In genomic region chr7:6200971-6201370, GRCh38 we compare ENCODE assay signal across 28 cellular contexts.
"Had no signal": no experiment of that assay in that cellular context is flagged by ENCODE, and none has a peak within 500 bp of the region (broad histone marks: within the 10 kb centered on the region; RNA-seq: fewer than 3 reads in every experiment).

No MANE protein-coding gene starts in this region.

- H3K4me3 Mint-ChIP-seq: activated CD8-positive, alpha-beta T cell treated with anti-CD3 and anti-CD28 coated beads, Interleukin-2, amount 10 ng/mL, durations not matched to agents 7 days and 5 days; activated naive CD8-positive, alpha-beta T cell treated with anti-CD3 and anti-CD28 coated beads, Interleukin-2, amount 50 U/mL, for 24 hours; activated T-helper 1 cell treated with anti-CD3 and anti-CD28 coated beads, Interleukin-12 subunit alpha, Interleukin-12 subunit beta, Interleukin-2, Interleukin-4 antibody, amounts not matched to agents 30 ng/mL and 10 ng/mL and 1 ng/mL, durations not matched to agents 14 hours and 24 hours and 36 hours; naive thymus-derived CD4-positive, alpha-beta T cell; stimulated activated memory B cell treated with anti-CD40 and anti-IgM and Interleukin-4, amounts not matched to agents 10 μg/mL and 1 μg/mL and 100 μg/mL, for 72 hours; T-cell; T-helper 2 cell treated with Interferon-gamma antibody and Interleukin-4, amounts not matched to agents 5 μg/mL and 100 μg/mL, for 36 hours had no signal

- H3K4me1 Mint-ChIP-seq: activated naive CD8-positive, alpha-beta T cell treated with anti-CD3 and anti-CD28 coated beads, Interleukin-2, amount 50 U/mL, for 24 hours; naive thymus-derived CD4-positive, alpha-beta T cell; stimulated activated memory B cell treated with anti-CD40 and anti-IgM and Interleukin-4, amounts not matched to agents 10 μg/mL and 1 μg/mL and 100 μg/mL, for 72 hours had no signal

- FAIRE-seq: endothelial cell of umbilical vein, frontal cortex, islet of Langerhans, pancreas, small intestine had no signal

- H3K36me3 ChIP-seq: cardiac muscle cell, esophagus muscularis mucosa, lower lobe of right lung, neutrophil, pancreas, transverse colon, uterus had no signal

- H3K27ac ChIP-seq: cardiac muscle cell, esophagus muscularis mucosa, lower lobe of right lung, neutrophil, pancreas, transverse colon, uterus, VCaP had no signal

- H3K27ac Mint-ChIP-seq: activated CD8-positive, alpha-beta T cell treated with anti-CD3 and anti-CD28 coated beads, Interleukin-2, amount 10 ng/mL, durations not matched to agents 7 days and 5 days; activated naive CD8-positive, alpha-beta T cell treated with anti-CD3 and anti-CD28 coated beads, Interleukin-2, amount 50 U/mL, for 24 hours; activated T-helper 1 cell treated with anti-CD3 and anti-CD28 coated beads, Interleukin-12 subunit alpha, Interleukin-12 subunit beta, Interleukin-2, Interleukin-4 antibody, amounts not matched to agents 30 ng/mL and 10 ng/mL and 1 ng/mL, durations not matched to agents 14 hours and 24 hours and 36 hours; stimulated activated memory B cell treated with anti-CD40 and anti-IgM and Interleukin-4, amounts not matched to agents 10 μg/mL and 1 μg/mL and 100 μg/mL, for 72 hours; T-cell; T-helper 2 cell treated with Interferon-gamma antibody and Interleukin-4, amounts not matched to agents 5 μg/mL and 100 μg/mL, for 36 hours had no signal

- H3K27me3 ChIP-seq: cardiac muscle cell, esophagus muscularis mucosa, neutrophil, pancreas, transverse colon, uterus had no signal

- H3K9me3 Mint-ChIP-seq: activated naive CD8-positive, alpha-beta T cell treated with anti-CD3 and anti-CD28 coated beads, Interleukin-2, amount 50 U/mL, for 24 hours; activated T-helper 1 cell treated with anti-CD3 and anti-CD28 coated beads, Interleukin-12 subunit alpha, Interleukin-12 subunit beta, Interleukin-2, Interleukin-4 antibody, amounts not matched to agents 30 ng/mL and 10 ng/mL and 1 ng/mL, durations not matched to agents 14 hours and 24 hours and 36 hours; naive thymus-derived CD4-positive, alpha-beta T cell; stimulated activated memory B cell treated with anti-CD40 and anti-IgM and Interleukin-4, amounts not matched to agents 10 μg/mL and 1 μg/mL and 100 μg/mL, for 72 hours; T-cell; T-helper 2 cell treated with Interferon-gamma antibody and Interleukin-4, amounts not matched to agents 5 μg/mL and 100 μg/mL, for 36 hours had no signal

- H3K4me3 ChIP-seq: cardiac muscle cell, esophagus muscularis mucosa, lower lobe of right lung, pancreas, transverse colon, uterus had no signal

- H3K4me1 ChIP-seq: lower lobe of right lung, pancreas, uterus had no signal

- DNase-seq: activated CD4-positive, alpha-beta T cell treated with anti-CD3 and anti-CD28 coated beads, Interleukin-2, amount 50 U/mL, for 1 hour; activated CD4-positive, CD25-positive, alpha-beta regulatory T cell treated with anti-CD3 and anti-CD28 coated beads, Interleukin-2, amount 50 U/mL, for 72 hours; activated CD8-positive, alpha-beta T cell treated with anti-CD3 and anti-CD28 coated beads, Interleukin-2, amount 10 ng/mL, durations not matched to agents 7 days and 5 days; activated gamma-delta T cell; activated naive CD4-positive, alpha-beta T cell treated with anti-CD3 and anti-CD28 coated beads, Interleukin-2, amount 50 U/mL, for 16 hours; activated naive CD8-positive, alpha-beta T cell treated with anti-CD3 and anti-CD28 coated beads, Interleukin-2, amount 50 U/mL, for 24 hours; effector memory CD4-positive, alpha-beta T cell; glutamatergic neuron; hypothalamus; lower lobe of right lung; naive thymus-derived CD4-positive, alpha-beta T cell; pancreas; small intestine; stimulated activated CD4-positive, alpha-beta T cell treated with anti-CD3 and anti-CD28 coated beads, Interleukin-2, amount 100 ng/mL, for 24 hours; T-cell; transverse colon; uterus had no signal

- H3K36me3 Mint-ChIP-seq: naive thymus-derived CD4-positive, alpha-beta T cell; stimulated activated memory B cell treated with anti-CD40 and anti-IgM and Interleukin-4, amounts not matched to agents 10 μg/mL and 1 μg/mL and 100 μg/mL, for 72 hours; T-cell had no signal

- H3K27me3 Mint-ChIP-seq: activated naive CD8-positive, alpha-beta T cell treated with anti-CD3 and anti-CD28 coated beads, Interleukin-2, amount 50 U/mL, for 24 hours; stimulated activated memory B cell treated with anti-CD40 and anti-IgM and Interleukin-4, amounts not matched to agents 10 μg/mL and 1 μg/mL and 100 μg/mL, for 72 hours; T-cell had no signal

- ATAC-seq: activated CD8-positive, alpha-beta T cell treated with anti-CD3 and anti-CD28 coated beads, Interleukin-2, amount 10 ng/mL, durations not matched to agents 7 days and 5 days; activated naive CD8-positive, alpha-beta T cell treated with anti-CD3 and anti-CD28 coated beads, Interleukin-2, amount 50 U/mL, for 24 hours; lower lobe of right lung; naive thymus-derived CD4-positive, alpha-beta T cell; pancreas; sciatic nerve; stimulated activated memory B cell treated with anti-CD40 and anti-IgM and Interleukin-4, amounts not matched to agents 10 μg/mL and 1 μg/mL and 100 μg/mL, for 72 hours; T-cell had no signal

- H3K9me3 ChIP-seq: esophagus muscularis mucosa, lower lobe of right lung, neutrophil, pancreas, transverse colon, uterus had no signal
